In the genomic region with DNA sequence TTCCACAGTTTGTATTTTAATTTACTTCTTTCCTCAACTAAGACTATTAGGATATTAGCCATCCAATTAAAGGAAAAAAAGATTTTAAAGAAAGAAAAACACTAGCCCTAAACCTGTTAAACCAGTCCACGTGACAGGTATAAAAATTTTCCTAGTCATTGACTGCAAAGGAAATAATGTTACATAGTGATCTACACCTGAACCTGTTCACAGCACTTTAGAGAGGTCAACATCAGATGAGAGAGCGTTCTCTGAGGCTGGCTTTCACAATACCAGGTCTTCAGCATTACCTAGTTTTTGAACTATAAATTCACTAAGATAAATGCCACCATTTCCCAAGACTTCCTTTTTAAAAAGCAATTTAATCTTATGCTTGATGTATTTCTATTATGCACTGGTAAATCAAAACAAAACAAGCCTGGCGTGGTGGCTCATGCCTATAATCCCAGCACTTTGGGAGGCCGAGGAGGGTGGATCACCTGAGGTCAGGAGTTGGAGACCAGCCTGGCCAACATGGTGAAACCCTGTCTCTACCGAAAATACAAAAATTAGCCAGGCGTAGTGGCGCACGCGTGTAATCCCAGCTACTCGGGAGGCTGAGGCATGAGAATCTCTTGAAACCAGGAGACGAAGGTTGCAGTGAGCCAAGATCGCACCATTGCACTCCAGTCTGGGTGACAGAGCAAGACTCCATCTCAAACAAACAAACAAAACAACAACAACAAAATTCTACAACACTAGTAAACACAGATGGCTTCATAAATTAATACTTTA, we compare ENCODE assay signal across 13 cellular contexts. TPM values are rescaled to one million over a fixed set of nuclear protein-coding genes. Genes with fewer than 3 reads are reported as not detected.
DNase-seq lines count a peak whose midpoint lies in the region; ATAC-seq, FAIRE-seq and TF ChIP-seq lines count a peak whose summit lies in the region.
"Not testable (repeated sequence)": the region's sequence is repeated elsewhere in the genome, so short reads cannot be mapped to it uniquely, and the experiment has no call there.
"Had no signal": no experiment of that assay in that cellular context is flagged by ENCODE, and none has a peak within 500 bp of the region (broad histone marks: within the 10 kb centered on the region; RNA-seq: fewer than 3 reads in every experiment).

No MANE protein-coding gene starts in this region.

- H4K8ac ChIP-seq in IMR-90 (ENCODE audit: low read depth in 2 of 2, low read length in 2 of 2); H1 (ENCODE audit: extremely low read depth, insufficient read depth, low read length): not testable (repeated sequence)

- not testable (repeated sequence) for H3K27me3 Mint-ChIP-seq in CD8-positive, alpha-beta memory T cell; activated T-helper 1 cell treated with anti-CD3 and anti-CD28 coated beads, Interleukin-12 subunit alpha, Interleukin-12 subunit beta, Interleukin-2, Interleukin-4 antibody, amounts not matched to agents 30 ng/mL and 10 ng/mL and 1 ng/mL, durations not matched to agents 14 hours and 24 hours and 36 hours (ENCODE audit: insufficient read depth); neural progenitor cell (ENCODE audit: insufficient read depth, low read depth)

- not testable (repeated sequence) for H3K36me3 Mint-ChIP-seq in CD8-positive, alpha-beta memory T cell; neural progenitor cell
- peaks cover 17% of the 10 kb centered on the region for H3K36me3 Mint-ChIP-seq in activated T-helper 1 cell treated with anti-CD3 and anti-CD28 coated beads, Interleukin-12 subunit alpha, Interleukin-12 subunit beta, Interleukin-2, Interleukin-4 antibody, amounts not matched to agents 30 ng/mL and 10 ng/mL and 1 ng/mL, durations not matched to agents 14 hours and 24 hours and 36 hours (ENCODE audit: low read depth)

- not testable (repeated sequence) for H4K20me1 ChIP-seq in IMR-90 (ENCODE audit: insufficient read depth, low read length); H1 (replicated peaks in 1 of 2; ENCODE audit: control insufficient read depth in 1 of 2, insufficient read depth in 2 of 2, low read length in 2 of 2)
- peaks cover 14% of the 10 kb centered on the region for H4K20me1 ChIP-seq in neural progenitor cell (ENCODE audit: low read depth)

- not testable (repeated sequence) for H3K18ac ChIP-seq in IMR-90 (ENCODE audit: low read depth, low read length); H1 (ENCODE audit: extremely low read depth, low read length)

- BruUV-seq in IMR-90 (replicated peaks; lab: Mats Ljungman, UMichigan): not testable (repeated sequence)

- not testable (repeated sequence) for H2BK5ac ChIP-seq in IMR-90 (ENCODE audit: low read depth, low read length, poor library complexity, severe bottlenecking); H1 (ENCODE audit: low read depth, low read length)

- H2AFZ ChIP-seq in IMR-90 (replicated peaks; ENCODE audit: low read length, poor library complexity); H1 (ENCODE audit: low read length); neural progenitor cell (replicated peaks): not testable (repeated sequence)

- H3K56ac ChIP-seq in IMR-90 (ENCODE audit: extremely low read depth, insufficient read depth, low read length); H1 (replicated peaks; ENCODE audit: insufficient read length, low read depth, low read length): not testable (repeated sequence)

- H2BK15ac ChIP-seq in IMR-90 (ENCODE audit: low read depth, low read length); H1 (ENCODE audit: low read length): not testable (repeated sequence)

- H3K79me1 ChIP-seq in IMR-90 (ENCODE audit: low read depth in 1 of 2, low read length in 2 of 2): peaks cover 7 to 52% of the 10 kb centered on the region in 2 experiments; a peak in 3 of 4 replicates
- not testable (repeated sequence) for H3K79me1 ChIP-seq in H1 (ENCODE audit: low read depth, low read length)

- H2BK20ac ChIP-seq in IMR-90 (ENCODE audit: low read depth, low read length); H1 (ENCODE audit: low read length): not testable (repeated sequence)

- POLR2A ChIA-PET in CD8-positive, alpha-beta memory T cell (lab: Charles Lee); IMR-90 (lab: Charles Lee; ENCODE audit: unreplicated experiment); H1 (lab: Charles Lee; ENCODE audit: partially characterized antibody): not testable (repeated sequence)

- H3F3A ChIP-seq in neural progenitor cell (ENCODE audit: low read depth): peaks cover 32% of the 10 kb centered on the region

- peak overlapping the region; percentile 59; the same call in 1 of the 2 replicates for H3K23ac ChIP-seq in IMR-90 (ENCODE audit: low read depth, low read length)
- not testable (repeated sequence) for H3K23ac ChIP-seq in H1 (ENCODE audit: insufficient read length)

- TF ChIP-seq EP300 in H1 (IDR thresholded peaks at IDR 0.05; ENCODE audit: borderline replicate concordance in 1 of 2, low read depth in 2 of 2, low read length in 2 of 2): not testable (repeated sequence)

- FAIRE-seq in H1 (lab: Jason Lieb, UNC): not testable (repeated sequence)

- dilution Hi-C loops in IMR-90 (cut with HindIII; ENCODE audit: low sequenced_read_pairs, unreplicated experiment): not testable (repeated sequence)

- H2BK12ac ChIP-seq in H1 (ENCODE audit: low read depth, low read length): not testable (repeated sequence)

- not testable (repeated sequence) for ATAC-seq in IMR-90 (ENCODE audit: low read depth); RWPE2 (ENCODE audit: low read depth)

- WGBS in IMR-90 (ENCODE audit: extremely low coverage in 2 of 2, insufficient read length in 1 of 2), 2 experiments: 93% methylated on average over 9 of the region's 12 CpGs; no CpG with 5 or more reads in 1 of the 2 experiments
- WGBS in H1 (ENCODE audit: extremely low coverage in 1 of 2, insufficient coverage in 1 of 2, insufficient read length in 1 of 2, insufficient replicate concordance in 2 of 2, low coverage in 1 of 2, low lambda C conversion rate in 2 of 2, missing lambda C conversion rate in 1 of 2), 2 experiments: 94% methylated on average over 12 of the region's 12 CpGs; no CpG with 5 or more reads in 1 of the 2 experiments
- 72 to 82% methylated on average over 12 of the region's 12 CpGs for WGBS in thyroid gland, 2 donors

- DNase-seq in CD8-positive, alpha-beta memory T cell; IMR-90; RWPE2 (ENCODE audit: low spot score); activated T-helper 1 cell treated with anti-CD3 and anti-CD28 coated beads, Interleukin-12 subunit alpha, Interleukin-12 subunit beta, Interleukin-2, Interleukin-4 antibody, amounts not matched to agents 30 ng/mL and 10 ng/mL and 1 ng/mL, durations not matched to agents 14 hours and 24 hours and 36 hours (ENCODE audit: low spot score); H1 (ENCODE audit: low read depth in 1 of 2, low spot score in 2 of 2); neural progenitor cell (ENCODE audit: low spot score); thyroid gland: not testable (repeated sequence)

- H4K5ac ChIP-seq in IMR-90 (ENCODE audit: low read depth, low read length); H1 (ENCODE audit: insufficient read length, low read depth, low read length): not testable (repeated sequence)

- CTCF ChIA-PET in CD8-positive, alpha-beta memory T cell (lab: Charles Lee); IMR-90 (lab: Yijun Ruan, JAX); H1 (lab: Charles Lee; ENCODE audit: partially characterized antibody): not testable (repeated sequence)

- H3K14ac ChIP-seq in IMR-90 (replicated peaks; ENCODE audit: low read depth, low read length); H1 (ENCODE audit: insufficient read length): not testable (repeated sequence)

- peak overlapping the region in 5 of 7 donors; percentile 0 to 90 (median 23) for H3K4me3 Mint-ChIP-seq in CD8-positive, alpha-beta memory T cell
- H3K4me3 Mint-ChIP-seq in activated T-helper 1 cell treated with anti-CD3 and anti-CD28 coated beads, Interleukin-12 subunit alpha, Interleukin-12 subunit beta, Interleukin-2, Interleukin-4 antibody, amounts not matched to agents 30 ng/mL and 10 ng/mL and 1 ng/mL, durations not matched to agents 14 hours and 24 hours and 36 hours: peak overlapping the region; percentile 98
- peak overlapping the region; percentile 96 for H3K4me3 Mint-ChIP-seq in neural progenitor cell

- not testable (repeated sequence) for H3K9me3 ChIP-seq in CD8-positive, alpha-beta memory T cell (ENCODE audit: low read length); IMR-90 (ENCODE audit: control insufficient read depth, insufficient read depth, low read length); RWPE2 (ENCODE audit: severe bottlenecking); H1 (ENCODE audit: insufficient read depth in 2 of 2, low read depth in 1 of 2, low read length in 1 of 2); iPS-20b (ENCODE audit: insufficient read depth, low read depth, low read length); neural progenitor cell (ENCODE audit: low read depth); thyroid gland

- H2BK120ac ChIP-seq in IMR-90 (ENCODE audit: low read depth, low read length); H1 (replicated peaks; ENCODE audit: low read depth, low read length): not testable (repeated sequence)

- H3K4me1 ChIP-seq in CD8-positive, alpha-beta memory T cell (ENCODE audit: insufficient read depth, low read length): peaks cover 13% of the 10 kb centered on the region
- H3K4me1 ChIP-seq in IMR-90 (ENCODE audit: control insufficient read depth, insufficient read depth, low read length): not testable (repeated sequence)
- H3K4me1 ChIP-seq in RWPE2 (ENCODE audit: insufficient read depth, poor library complexity, severe bottlenecking) (peaks cover 48% of the 10 kb centered on the region), H1 (replicated peaks in 1 of 4; ENCODE audit: control insufficient read depth in 3 of 4, insufficient read depth in 4 of 4, low read length in 3 of 4) (peaks cover 0 to 12% (median 7%) of the 10 kb centered on the region in 4 experiments; a peak in 6 of 7 replicates), iPS-20b (ENCODE audit: insufficient read depth, low read length) (peaks cover 18% of the 10 kb centered on the region), neural progenitor cell (peaks cover 28% of the 10 kb centered on the region), thyroid gland (peaks cover 19 to 32% of the 10 kb centered on the region in 2 donors)

- not testable (repeated sequence) for H3K9me1 ChIP-seq in IMR-90 (ENCODE audit: insufficient read depth, low read length)

- H3K9ac ChIP-seq in IMR-90 (ENCODE audit: low read depth, low read length): not testable (repeated sequence)
- H3K9ac ChIP-seq in H1 (replicated peaks in 1 of 4; ENCODE audit: extremely low read depth in 1 of 4, low read depth in 3 of 4, low read length in 3 of 4): peak overlapping the region in 1 of 4 experiments; percentile 50; a peak in 2 of 7 replicates
- peak overlapping the region; percentile 96; the same call in 1 of the 2 replicates for H3K9ac ChIP-seq in iPS-20b (ENCODE audit: low read depth, low read length)
- peak overlapping the region; percentile 70 for H3K9ac ChIP-seq in neural progenitor cell

- not testable (repeated sequence) for H3K4me2 ChIP-seq in IMR-90 (ENCODE audit: low read depth, low read length)
- peak overlapping the region; percentile 75 to 84 for H3K4me2 ChIP-seq in H1 (ENCODE audit: insufficient read depth in 1 of 2, low read depth in 2 of 2, low read length in 2 of 2)
- peak overlapping the region; percentile 89 for H3K4me2 ChIP-seq in neural progenitor cell

- H3K23me2 ChIP-seq in H1 (ENCODE audit: low read depth, low read length): peaks cover 10% of the 10 kb centered on the region

- not testable (repeated sequence) for TF ChIP-seq CTCF in IMR-90 (conservative IDR thresholded peaks at IDR 0.05; ENCODE audit: low read depth, low read length); RWPE2 (IDR thresholded peaks at IDR 0.05; ENCODE audit: poor library complexity, severe bottlenecking); H1 (IDR thresholded peaks at IDR 0.05; ENCODE audit: control extremely low read depth in 1 of 3, insufficient read depth in 1 of 3, low read depth in 1 of 3, low read length in 3 of 3); neural progenitor cell (IDR thresholded peaks at IDR 0.05); thyroid gland (IDR thresholded peaks at IDR 0.05)

- H3K27ac ChIP-seq in CD8-positive, alpha-beta memory T cell (ENCODE audit: low read depth, low read length): peak overlapping the region; percentile 1
- not testable (repeated sequence) for H3K27ac ChIP-seq in IMR-90 (ENCODE audit: insufficient read depth, low read length); H1 (ENCODE audit: low read depth, low read length); neural progenitor cell
- peak overlapping the region; percentile 93 for H3K27ac ChIP-seq in RWPE2 (ENCODE audit: poor library complexity, severe bottlenecking)
- H3K27ac ChIP-seq in iPS-20b (ENCODE audit: low read length): peak overlapping the region; percentile 23
- peak overlapping the region in 2 of 3 donors; percentile 39 to 42 for H3K27ac ChIP-seq in thyroid gland

- peaks cover 29 to 64% of the 10 kb centered on the region in 2 experiments for H3K79me2 ChIP-seq in H1 (ENCODE audit: control insufficient read depth in 1 of 2, insufficient read depth in 2 of 2, low read length in 2 of 2)
- peaks cover 63% of the 10 kb centered on the region for H3K79me2 ChIP-seq in neural progenitor cell (ENCODE audit: low read depth)

- not testable (repeated sequence) for TF ChIP-seq POLR2A in IMR-90 (IDR thresholded peaks at IDR 0.05; ENCODE audit: low read depth, low read length); H1 (IDR thresholded peaks at IDR 0.05; ENCODE audit: control extremely low read depth in 1 of 2, low read depth in 2 of 2, low read length in 2 of 2)
- TF ChIP-seq POLR2A in thyroid gland (IDR thresholded peaks at IDR 0.05): peak in 1 of 2 donors; percentile 31

- not testable (repeated sequence) for H3K4me3 ChIP-seq in CD8-positive, alpha-beta memory T cell (ENCODE audit: low read length); IMR-90 (ENCODE audit: insufficient read depth, low read depth, low read length); thyroid gland (replicated peaks in 1 of 3)
- H3K4me3 ChIP-seq in RWPE2 (ENCODE audit: severe bottlenecking): peak overlapping the region; percentile 85
- peak overlapping the region in 2 of 4 experiments; percentile 83 to 91; a peak in 6 of 8 replicates for H3K4me3 ChIP-seq in H1 (ENCODE audit: extremely low read depth in 1 of 4, insufficient read depth in 2 of 4, low read depth in 3 of 4, low read length in 4 of 4)
- peak overlapping the region; percentile 97 for H3K4me3 ChIP-seq in iPS-20b (ENCODE audit: low read length)
- H3K4me3 ChIP-seq in neural progenitor cell: peak overlapping the region; percentile 77

- not testable (repeated sequence) for TF ChIP-seq RAD21 in IMR-90 (IDR thresholded peaks at IDR 0.05; ENCODE audit: low read length); H1 (IDR thresholded peaks at IDR 0.05 in 1 of 2, conservative IDR thresholded peaks at IDR 0.05 in 1 of 2; ENCODE audit: low read depth in 2 of 2, low read length in 2 of 2)

- H3K4me1 Mint-ChIP-seq in CD8-positive, alpha-beta memory T cell: peaks cover 13 to 26% (median 23%) of the 10 kb centered on the region in 3 donors
- H3K4me1 Mint-ChIP-seq in activated T-helper 1 cell treated with anti-CD3 and anti-CD28 coated beads, Interleukin-12 subunit alpha, Interleukin-12 subunit beta, Interleukin-2, Interleukin-4 antibody, amounts not matched to agents 30 ng/mL and 10 ng/mL and 1 ng/mL, durations not matched to agents 14 hours and 24 hours and 36 hours (ENCODE audit: low read depth): peaks cover 32% of the 10 kb centered on the region
- H3K4me1 Mint-ChIP-seq in neural progenitor cell: peaks cover 36% of the 10 kb centered on the region

- intact Hi-C loops in IMR-90 (cut with micrococcal nuclease); thyroid gland (cut with DNase I): not testable (repeated sequence)
- intact Hi-C loops in activated T-helper 1 cell treated with anti-CD3 and anti-CD28 coated beads, Interleukin-12 subunit alpha, Interleukin-12 subunit beta, Interleukin-2, Interleukin-4 antibody, amounts not matched to agents 30 ng/mL and 10 ng/mL and 1 ng/mL, durations not matched to agents 14 hours and 24 hours and 36 hours (cut with micrococcal nuclease): loop anchor here (10.0 kb wide), 1 partner anchor 1388 kb away; a partner anchor contains a TSS

- peak overlapping the region in 6 of 8 donors; percentile 77 to 98 (median 94) for H3K27ac Mint-ChIP-seq in CD8-positive, alpha-beta memory T cell
- not testable (repeated sequence) for H3K27ac Mint-ChIP-seq in activated T-helper 1 cell treated with anti-CD3 and anti-CD28 coated beads, Interleukin-12 subunit alpha, Interleukin-12 subunit beta, Interleukin-2, Interleukin-4 antibody, amounts not matched to agents 30 ng/mL and 10 ng/mL and 1 ng/mL, durations not matched to agents 14 hours and 24 hours and 36 hours; neural progenitor cell

- H3K27me3 ChIP-seq in CD8-positive, alpha-beta memory T cell (ENCODE audit: insufficient read depth, low read length, poor library complexity, severe bottlenecking); IMR-90 (ENCODE audit: control insufficient read depth, insufficient read depth, low read length); RWPE2 (ENCODE audit: insufficient read depth, poor library complexity, severe bottlenecking); H1 (replicated peaks in 1 of 4; ENCODE audit: control insufficient read depth in 3 of 4, extremely low read depth in 1 of 4, insufficient read depth in 3 of 4, low read length in 3 of 4); iPS-20b (ENCODE audit: insufficient read depth, low read length); neural progenitor cell; thyroid gland: not testable (repeated sequence)

- H2AK9ac ChIP-seq in IMR-90 (replicated peaks; ENCODE audit: low read depth, low read length, poor library complexity): not testable (repeated sequence)

- in situ Hi-C loops in IMR-90 (cut with MboI; ENCODE audit: low sequenced_read_pairs): not testable (repeated sequence)

- not testable (repeated sequence) for H2AK5ac ChIP-seq in IMR-90 (ENCODE audit: low read depth, low read length); H1 (ENCODE audit: low read depth, low read length)

- H3K36me3 ChIP-seq in CD8-positive, alpha-beta memory T cell (ENCODE audit: insufficient read depth, low read length); IMR-90 (ENCODE audit: control insufficient read depth, insufficient read depth, low read length); neural progenitor cell; thyroid gland: not testable (repeated sequence)
- H3K36me3 ChIP-seq in RWPE2 (ENCODE audit: low read depth): peaks cover 53% of the 10 kb centered on the region
- peaks cover 0 to 11% (median 0%) of the 10 kb centered on the region in 4 experiments; a peak in 1 of 8 replicates for H3K36me3 ChIP-seq in H1 (ENCODE audit: control insufficient read depth in 2 of 4, insufficient read depth in 4 of 4, low read length in 3 of 4)
- peaks cover 29% of the 10 kb centered on the region; the same call in 1 of the 2 replicates for H3K36me3 ChIP-seq in iPS-20b (ENCODE audit: insufficient read depth, low read depth, low read length)

- H4K91ac ChIP-seq in IMR-90 (ENCODE audit: insufficient read depth, low read depth, low read length); H1 (replicated peaks; ENCODE audit: insufficient read length, low read length): not testable (repeated sequence)

- not testable (repeated sequence) for H3K4ac ChIP-seq in IMR-90 (ENCODE audit: low read depth, low read length); H1 (replicated peaks; ENCODE audit: insufficient read length, low read depth, low read length)

- not testable (repeated sequence) for H3K9me3 Mint-ChIP-seq in CD8-positive, alpha-beta memory T cell; activated T-helper 1 cell treated with anti-CD3 and anti-CD28 coated beads, Interleukin-12 subunit alpha, Interleukin-12 subunit beta, Interleukin-2, Interleukin-4 antibody, amounts not matched to agents 30 ng/mL and 10 ng/mL and 1 ng/mL, durations not matched to agents 14 hours and 24 hours and 36 hours; neural progenitor cell

RNA-seq across cellular contexts. Expression of a gene that starts 18.8 kb away (rescaled TPM):
- total RNA-seq in CD8-positive, alpha-beta memory T cell: not detected
- polyA plus RNA-seq in CD8-positive, alpha-beta memory T cell: not detected
- total RNA-seq in IMR-90 (2012; rRNA removed) (not detected in 2 replicates), neural progenitor cell (ENCODE audit: low replicate concordance) (not detected in 2 replicates), thyroid gland (not detected)
- polyA plus RNA-seq in IMR-90 (2012; rRNA removed) (not detected in 2 replicates), H1 (2011; rRNA removed) (not detected in 2 replicates)
- not detected in 2 replicates for polyA plus RNA-seq in IMR-90 (2012; cell fraction: cytosol; rRNA removed)
- not detected in 2 replicates for polyA plus RNA-seq in IMR-90 (2012; cell fraction: nucleus; rRNA removed; ENCODE audit: low replicate concordance)
- total RNA-seq in activated T-helper 1 cell treated with anti-CD3 and anti-CD28 coated beads, Interleukin-12 subunit alpha, Interleukin-12 subunit beta, Interleukin-2, Interleukin-4 antibody, amounts not matched to agents 30 ng/mL and 10 ng/mL and 1 ng/mL, durations not matched to agents 14 hours and 24 hours and 36 hours: not detected in 2 replicates
- not detected in 2 replicates for total RNA-seq in H1 (2021; fragmentation: NEBNext Ultra II Directional; extraction: Animal tissue kit (Norgen Biotek cat#: 25700))
- polyA plus RNA-seq in H1 (2011; cell fraction: cytosol; rRNA removed): not detected
- not detected for polyA plus RNA-seq in H1 (2011; cell fraction: nucleus; rRNA removed)
- not detected in 4 replicates for polyA plus RNA-seq in H1 (2012, experiment 1 of 2)
- not detected for polyA plus RNA-seq in H1 (2012, experiment 2 of 2)
- not detected for polyA plus RNA-seq in H1 (2013, experiment 1 of 2)
- not detected for polyA plus RNA-seq in H1 (2013, experiment 2 of 2)
- polyA minus RNA-seq in H1 (2011; rRNA and poly(A)+ RNA removed): not detected in 2 replicates
- not detected for polyA minus RNA-seq in H1 (2011; cell fraction: cytosol; rRNA and poly(A)+ RNA removed)
- polyA minus RNA-seq in H1 (2011; cell fraction: nucleus; rRNA and poly(A)+ RNA removed): not detected
- total RNA-seq: cardiac septum, left ventricle myocardium inferior, M059J, omental fat pad, thoracic aorta had no signal

RNA-seq across cellular contexts. Expression of a gene that starts 49.7 kb away (rescaled TPM):
- total RNA-seq in CD8-positive, alpha-beta memory T cell: 10 to 100 TPM; 41.3 to 51.1 TPM
- 7.5 TPM for polyA plus RNA-seq in CD8-positive, alpha-beta memory T cell
- 35.3 and 39.1 TPM in 2 replicates for total RNA-seq in IMR-90 (2012; rRNA removed)
- polyA plus RNA-seq in IMR-90 (2012; rRNA removed): 19.7 and 21.3 TPM in 2 replicates
- 8.0 and 10.6 TPM in 2 replicates for polyA plus RNA-seq in IMR-90 (2012; cell fraction: cytosol; rRNA removed)
- 16.2 and 40.7 TPM in 2 replicates for polyA plus RNA-seq in IMR-90 (2012; cell fraction: nucleus; rRNA removed; ENCODE audit: low replicate concordance)
- total RNA-seq in activated T-helper 1 cell treated with anti-CD3 and anti-CD28 coated beads, Interleukin-12 subunit alpha, Interleukin-12 subunit beta, Interleukin-2, Interleukin-4 antibody, amounts not matched to agents 30 ng/mL and 10 ng/mL and 1 ng/mL, durations not matched to agents 14 hours and 24 hours and 36 hours: 110 and 122 TPM in 2 replicates
- total RNA-seq in H1 (2021; fragmentation: NEBNext Ultra II Directional; extraction: Animal tissue kit (Norgen Biotek cat#: 25700)): 160 and 171 TPM in 2 replicates
- 64.0 and 74.0 TPM in 2 replicates for polyA plus RNA-seq in H1 (2011; rRNA removed)
- 69.4 TPM for polyA plus RNA-seq in H1 (2011; cell fraction: cytosol; rRNA removed)
- polyA plus RNA-seq in H1 (2011; cell fraction: nucleus; rRNA removed): 108 TPM
- polyA plus RNA-seq in H1 (2012, experiment 1 of 2): 81.4 to 104 TPM (median 89.5 TPM) in 4 replicates
- 12.2 TPM for polyA plus RNA-seq in H1 (2012, experiment 2 of 2)
- 40.9 TPM for polyA plus RNA-seq in H1 (2013, experiment 1 of 2)
- polyA plus RNA-seq in H1 (2013, experiment 2 of 2): 40.4 TPM
- 334 and 383 TPM in 2 replicates for polyA minus RNA-seq in H1 (2011; rRNA and poly(A)+ RNA removed)
- polyA minus RNA-seq in H1 (2011; cell fraction: cytosol; rRNA and poly(A)+ RNA removed): 216 TPM
- 428 TPM for polyA minus RNA-seq in H1 (2011; cell fraction: nucleus; rRNA and poly(A)+ RNA removed)
- total RNA-seq in neural progenitor cell (ENCODE audit: low replicate concordance): 88.6 and 94.9 TPM in 2 replicates
- total RNA-seq in thyroid gland: 10 to 100 TPM; 27.2 to 55.7 (median 38.4) TPM

RNA-seq across cellular contexts. Expression of a gene that starts 49.7 kb away (rescaled TPM):
- total RNA-seq in CD8-positive, alpha-beta memory T cell: 10 to 100 TPM; 42.3 to 46.0 TPM
- polyA plus RNA-seq in CD8-positive, alpha-beta memory T cell: 12.8 TPM
- total RNA-seq in IMR-90 (2012; rRNA removed): 17.2 and 19.7 TPM in 2 replicates
- 9.0 and 13.1 TPM in 2 replicates for polyA plus RNA-seq in IMR-90 (2012; rRNA removed)
- polyA plus RNA-seq in IMR-90 (2012; cell fraction: cytosol; rRNA removed): 3.4 and 3.5 TPM in 2 replicates
- polyA plus RNA-seq in IMR-90 (2012; cell fraction: nucleus; rRNA removed; ENCODE audit: low replicate concordance): 7.1 and 33.3 TPM in 2 replicates
- total RNA-seq in activated T-helper 1 cell treated with anti-CD3 and anti-CD28 coated beads, Interleukin-12 subunit alpha, Interleukin-12 subunit beta, Interleukin-2, Interleukin-4 antibody, amounts not matched to agents 30 ng/mL and 10 ng/mL and 1 ng/mL, durations not matched to agents 14 hours and 24 hours and 36 hours: 39.7 and 41.9 TPM in 2 replicates
- total RNA-seq in H1 (2021; fragmentation: NEBNext Ultra II Directional; extraction: Animal tissue kit (Norgen Biotek cat#: 25700)): 18.2 and 18.5 TPM in 2 replicates
- 4.7 and 8.4 TPM in 2 replicates for polyA plus RNA-seq in H1 (2011; rRNA removed)
- 10.1 TPM for polyA plus RNA-seq in H1 (2011; cell fraction: cytosol; rRNA removed)
- polyA plus RNA-seq in H1 (2011; cell fraction: nucleus; rRNA removed): 15.4 TPM
- 12.9 to 19.6 TPM (median 14.9 TPM) in 4 replicates for polyA plus RNA-seq in H1 (2012, experiment 1 of 2)
- polyA plus RNA-seq in H1 (2012, experiment 2 of 2): 7.0 TPM
- 14.3 TPM for polyA plus RNA-seq in H1 (2013, experiment 1 of 2)
- polyA plus RNA-seq in H1 (2013, experiment 2 of 2): 15.0 TPM
- 37.6 and 43.3 TPM in 2 replicates for polyA minus RNA-seq in H1 (2011; rRNA and poly(A)+ RNA removed)
- polyA minus RNA-seq in H1 (2011; cell fraction: cytosol; rRNA and poly(A)+ RNA removed): 9.5 TPM
- 29.8 TPM for polyA minus RNA-seq in H1 (2011; cell fraction: nucleus; rRNA and poly(A)+ RNA removed)
- total RNA-seq in neural progenitor cell (ENCODE audit: low replicate concordance): 25.4 and 30.7 TPM in 2 replicates
- total RNA-seq in thyroid gland: 10 to 100 TPM; 19.3 to 33.2 (median 22.1) TPM

Comparison
In these comparisons a context has a peak if more than half of its experiments do, and no peak if none do; other contexts are left out.
1. H3K4me3 Mint-ChIP-seq: peak in every context shown above with its lines; median percentile 98 in activated T-helper 1 cell treated with anti-CD3 and anti-CD28 coated beads, Interleukin-12 subunit alpha, Interleukin-12 subunit beta, Interleukin-2, Interleukin-4 antibody, amounts not matched to agents 30 ng/mL and 10 ng/mL and 1 ng/mL, durations not matched to agents 14 hours and 24 hours and 36 hours; 96 in neural progenitor cell; 23 in CD8-positive, alpha-beta memory T cell.